15 cellular contexts compared by ENCODE assay signal in the genomic region with DNA sequence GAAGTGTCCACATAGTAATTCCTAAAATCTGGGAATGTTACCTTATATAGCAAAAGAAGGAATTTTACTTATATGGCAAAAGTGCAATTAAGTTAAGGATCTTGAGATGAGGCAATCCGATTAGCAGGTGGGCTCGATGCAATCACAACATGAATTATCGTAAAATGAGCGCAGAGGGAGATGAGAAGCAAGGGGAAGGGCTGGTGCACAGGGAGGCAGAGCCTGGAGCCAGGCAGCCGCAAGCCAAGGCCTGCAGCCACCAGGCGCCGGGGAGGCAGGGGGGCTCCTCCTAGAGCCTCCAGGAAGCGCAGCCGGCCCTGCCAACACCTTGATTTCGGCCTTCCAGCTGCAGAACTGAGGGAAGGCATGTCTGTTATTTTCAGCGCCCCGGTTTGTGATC.
"Had no signal": no experiment of that assay in that cellular context is flagged by ENCODE, and none has a peak within 500 bp of the region (broad histone marks: within the 10 kb centered on the region; RNA-seq: fewer than 3 reads in every experiment).

No MANE protein-coding gene starts in this region.

- H3K9me3 ChIP-seq: adrenal gland, uterus had no signal

- H3K27ac ChIP-seq: adrenal gland, uterus had no signal

- ATAC-seq: stimulated activated naive CD8-positive, alpha-beta T cell treated with anti-CD3 and anti-CD28 coated beads, Interleukin-15, Interleukin-2, amounts not matched to agents 100 U/mL and 50 U/mL, for 24 hours had no signal

- H3K4me3 Mint-ChIP-seq: memory B cell, nephron progenitor cell had no signal

- H3K36me3 ChIP-seq: adrenal gland, uterus had no signal

- H3K27ac Mint-ChIP-seq: activated T-helper 2 cell treated with anti-CD3 and anti-CD28 coated beads, Interferon-gamma antibody, Interleukin-2, Interleukin-4, amounts not matched to agents 10 μg/mL and 5 μg/mL and 100 μg/mL, durations not matched to agents 14 hours and 24 hours and 36 hours; memory B cell; nephron progenitor cell had no signal

- H3K27me3 ChIP-seq: adrenal gland, uterus had no signal

- H3K4me1 Mint-ChIP-seq: memory B cell had no signal

- H3K9me3 Mint-ChIP-seq: activated T-helper 2 cell treated with anti-CD3 and anti-CD28 coated beads, Interferon-gamma antibody, Interleukin-2, Interleukin-4, amounts not matched to agents 10 μg/mL and 5 μg/mL and 100 μg/mL, durations not matched to agents 14 hours and 24 hours and 36 hours; nephron progenitor cell had no signal

- DNase-seq: activated CD4-positive, alpha-beta T cell treated with anti-CD3 and anti-CD28 coated beads for 48 hours; activated naive CD4-positive, alpha-beta T cell treated with anti-CD3 and anti-CD28 coated beads, Interleukin-2, amount 50 U/mL, for 16 hours; adrenal gland; central memory CD4-positive, alpha-beta T cell; cortex of kidney; effector memory CD4-positive, alpha-beta T cell; glutamatergic neuron; nephron progenitor cell; stimulated activated CD4-positive, alpha-beta T cell treated with anti-CD3 and anti-CD28 coated beads, Interleukin-4, amount 100 ng/mL, for 1 hour; stimulated activated CD8-positive, alpha-beta memory T cell treated with anti-CD3 and anti-CD28 coated beads, Interleukin-4, amount 100 ng/mL, for 48 hours; stimulated activated naive CD8-positive, alpha-beta T cell treated with anti-CD3 and anti-CD28 coated beads, Interleukin-15, Interleukin-2, amounts not matched to agents 100 U/mL and 50 U/mL, for 24 hours; T-helper 9 cell; uterus had no signal

- H3K4me1 ChIP-seq: adrenal gland, uterus had no signal

- H3K4me3 ChIP-seq: adrenal gland, uterus had no signal
